In genomic region chr1:20521960-20522861, GRCh38 we compare ENCODE assay signal across 8 cellular contexts. TPM values are rescaled to one million over a fixed set of nuclear protein-coding genes. Genes with fewer than 3 reads are reported as not detected.
A peak's percentile ranks its signal among the peaks of the same experiment; 100 is the strongest.
DNase-seq lines count a peak whose midpoint lies in the region; ATAC-seq lines count a peak whose summit lies in the region.

No MANE protein-coding gene starts in this region.

- H3K4me2 ChIP-seq in GM23248 (ENCODE audit: unreplicated experiment): no peak overlapping the region

- WGBS in GM23248 (ENCODE audit: low coverage in 1 of 2, low lambda C conversion rate in 2 of 2, missing lambda C conversion rate in 2 of 2), 2 experiments: 14 to 18% methylated on average over 17 of the region's 17 CpGs

- H4K20me1 ChIP-seq in GM23248 (ENCODE audit: insufficient read depth): no peaks in the 10 kb centered on the region

- no peak overlapping the region for H3K9ac ChIP-seq in GM23248

- H3K4me3 ChIP-seq in GM23248: no peak overlapping the region; the same call in 1 of the 2 replicates

- peaks cover 2% of the 10 kb centered on the region; the same call in 1 of the 2 replicates for H3K27me3 ChIP-seq in GM23248 (replicated peaks; ENCODE audit: insufficient read depth)

- no peaks in the 10 kb centered on the region for H3K9me3 ChIP-seq in GM23248 (ENCODE audit: low read depth)

- in situ Hi-C loops in ACHN (cut with HindIII; ENCODE audit: low pct_ligation_motif_present, low pct_unique_long_range_greater_than_20kb, low sequenced_read_pairs) (no loop called here), GM23248 (cut with MboI) (no loop called here)

- no peaks in the 10 kb centered on the region for H3F3A ChIP-seq in GM23248 (ENCODE audit: insufficient read depth)

- intact Hi-C loops in left colon (cut with DNase I, micrococcal nuclease): loop anchor here (5.0 kb wide), 2 partner anchors 115 to 120 kb away; no protein-coding TSS in a partner anchor

- no peak overlapping the region for H3K27ac ChIP-seq in GM23248

- H3K4me1 ChIP-seq in GM23248 (ENCODE audit: insufficient read depth): no peaks in the 10 kb centered on the region

- DNase-seq in ACHN (peak; percentile 79), GM23248 (peak; percentile 85), NCI-H345 (lab: John Stamatoyannopoulos, UW) (peak; percentile 83), cerebellum (ENCODE audit: low spot score) (peak; percentile 76), left colon (peak; percentile 60 to 84)
- peak; percentile 36 for DNase-seq in activated CD4-positive, CD25-positive, alpha-beta regulatory T cell treated with anti-CD3 and anti-CD28 coated beads, Interleukin-2, amount 50 U/mL, for 16 hours (ENCODE audit: low read depth, low spot score)
- DNase-seq in stimulated activated CD4-positive, alpha-beta T cell treated with anti-CD3 and anti-CD28 coated beads, Interleukin-1b, Interleukin-23, amount 100 ng/mL, for 48 hours: peak; percentile 59

- H3K79me2 ChIP-seq in GM23248 (ENCODE audit: insufficient read depth): no peaks in the 10 kb centered on the region

- peak overlapping the region; percentile 67 for H2AFZ ChIP-seq in GM23248

- H3K36me3 ChIP-seq in GM23248 (ENCODE audit: low read depth): no peaks in the 10 kb centered on the region

- ATAC-seq in left colon: peak; percentile 85
- no peak for ATAC-seq in GM18498 (IDR thresholded peaks at IDR 0.05; ENCODE audit: unreplicated experiment)

- H3K9me2 ChIP-seq in GM23248 (ENCODE audit: insufficient read depth): no peaks in the 10 kb centered on the region

RNA-seq across cellular contexts. Expression of gene MUL1, which starts 14.3 kb away (rescaled TPM):
- total RNA-seq in GM23248 (2014; rRNA removed; shearing (Covaris generic)): 36.8 and 50.7 TPM in 2 replicates
- polyA plus RNA-seq in GM23248 (2016; fragmentation: Nextera tagmentation; extraction: Ambion mirVana): 50.6 and 51.0 TPM in 2 replicates
- total RNA-seq in cerebellum: 10.3 TPM
- total RNA-seq in left colon: 10 to 100 TPM; 37.9 to 43.3 TPM

RNA-seq across cellular contexts. Expression of gene FAM43B, which starts 30.2 kb away (rescaled TPM):
- 0.11 TPM in 1 of 2 replicates, not detected in the other for total RNA-seq in GM23248 (2014; rRNA removed; shearing (Covaris generic))
- polyA plus RNA-seq in GM23248 (2016; fragmentation: Nextera tagmentation; extraction: Ambion mirVana): 0.31 and 0.52 TPM in 2 replicates
- total RNA-seq in cerebellum (2.5 TPM), left colon (under 1 TPM; 0.09 to 0.39 TPM)

RNA-seq across cellular contexts. Expression of gene CAMK2N1, which starts 36.2 kb away (rescaled TPM):
- total RNA-seq in GM23248 (2014; rRNA removed; shearing (Covaris generic)): 37.6 and 38.2 TPM in 2 replicates
- polyA plus RNA-seq in GM23248 (2016; fragmentation: Nextera tagmentation; extraction: Ambion mirVana): 28.6 and 28.8 TPM in 2 replicates
- total RNA-seq in cerebellum (26.5 TPM), left colon (100 to 1,000 TPM; 194 to 242 TPM)
